ENCODE assay signal across 25 cellular contexts in genomic region chr19:16871870-16872269, GRCh38. TPM values are rescaled to one million over a fixed set of nuclear protein-coding genes. Genes with fewer than 3 reads are reported as not detected.
DNase-seq lines count a peak whose midpoint lies in the region; ATAC-seq, FAIRE-seq and TF ChIP-seq lines count a peak whose summit lies in the region.
"Had no signal": no experiment of that assay in that cellular context is flagged by ENCODE, and none has a peak within 500 bp of the region (broad histone marks: within the 10 kb centered on the region; RNA-seq: fewer than 3 reads in every experiment).

No MANE protein-coding gene starts in this region.

- H3K4me3 ChIP-seq in adrenal gland (no peak overlapping the region), esophagus squamous epithelium (no peak overlapping the region), right lobe of liver (no peak overlapping the region), spleen (no peak overlapping the region)
- H3K4me3 ChIP-seq: cardiac muscle cell, sigmoid colon had no signal

- DNase-seq in adrenal gland = peak in 2 of 7 donors; percentile 43 to 44
- no peak for DNase-seq in esophagus squamous epithelium (lab: John Stamatoyannopoulos, UW)
- no peak for DNase-seq in right lobe of liver
- no peak for DNase-seq in spleen
- DNase-seq in NK-92 (lab: John Stamatoyannopoulos, UW; ENCODE audit: unreplicated experiment) = no peak
- DNase-seq in cerebellar cortex (ENCODE audit: low spot score) = no peak
- DNase-seq in H54 (ENCODE audit: insufficient read length, low spot score) = no peak
- no peak for DNase-seq in NCI-H446 treated with DMSO at 0.1 percent for 48 hours (lab: John Stamatoyannopoulos, UW)
- DNase-seq: activated CD4-positive, alpha-beta T cell treated with anti-CD3 and anti-CD28 coated beads, Interleukin-2, amount 50 U/mL, for 1 hour; activated CD8-positive, alpha-beta memory T cell treated with anti-CD3 and anti-CD28 coated beads, Interleukin-2, amount 50 U/mL, for 48 hours; activated effector memory CD4-positive, alpha-beta T cell treated with Interleukin-2 at 50 U/mL for 16 hours; DMS153; GDM1; HCEC 1CT; hippocampal formation; islet precursor cell; NCI-H1092 treated with DMSO at 0.1 percent for 48 hours; NCI-H2029 treated with DMSO at 0.1 percent for 48 hours; NCI-H510A; occipital lobe; SHP77; sigmoid colon; stimulated activated CD4-positive, alpha-beta T cell treated with anti-CD3 and anti-CD28 coated beads, Interleukin-1b, Interleukin-23, amount 100 ng/mL, for 48 hours; stimulated activated naive CD4-positive, alpha-beta T cell treated with Interleukin-2 at 50 U/mL for 16 hours had no signal

- H3K27me3 ChIP-seq in adrenal gland = no peaks in the 10 kb centered on the region
- no peaks in the 10 kb centered on the region for H3K27me3 ChIP-seq in esophagus squamous epithelium
- no peaks in the 10 kb centered on the region for H3K27me3 ChIP-seq in right lobe of liver
- H3K27me3 ChIP-seq in spleen (replicated peaks in 1 of 7) = no peaks in the 10 kb centered on the region
- H3K27me3 ChIP-seq: cardiac muscle cell, sigmoid colon had no signal

- TF ChIP-seq CTCF in adrenal gland (IDR thresholded peaks at IDR 0.05) (no peak), esophagus squamous epithelium (IDR thresholded peaks at IDR 0.05) (no peak), right lobe of liver (IDR thresholded peaks at IDR 0.05) (no peak), spleen (IDR thresholded peaks at IDR 0.05 in 8 of 11, conservative IDR thresholded peaks at IDR 0.05 in 3 of 11) (no peak)

- H3K36me3 ChIP-seq in adrenal gland (replicated peaks in 1 of 2) (peaks cover 0 to 71% of the 10 kb centered on the region in 2 donors), esophagus squamous epithelium (peaks cover 32 to 83% (median 53%) of the 10 kb centered on the region in 3 donors), right lobe of liver (peaks cover 0 to 50% (median 10%) of the 10 kb centered on the region in 4 donors), spleen (peaks cover 5 to 84% (median 70%) of the 10 kb centered on the region in 6 donors)

- H3K9me3 ChIP-seq in adrenal gland (replicated peaks in 1 of 3) (no peaks in the 10 kb centered on the region), esophagus squamous epithelium (no peaks in the 10 kb centered on the region), right lobe of liver (no peaks in the 10 kb centered on the region), spleen (no peaks in the 10 kb centered on the region)
- H3K9me3 ChIP-seq: sigmoid colon had no signal

- TF ChIP-seq POLR2A in adrenal gland (IDR thresholded peaks at IDR 0.05) (no peak), esophagus squamous epithelium (IDR thresholded peaks at IDR 0.05) (no peak), right lobe of liver (IDR thresholded peaks at IDR 0.05) (no peak), spleen (IDR thresholded peaks at IDR 0.05) (no peak), H54 (IDR thresholded peaks at IDR 0.05; ENCODE audit: low read depth, low read length) (no peak)

- peak; percentile 26 to 62 (median 39) for ATAC-seq in right lobe of liver

- H3K27ac ChIP-seq in adrenal gland = peak overlapping the region in 3 of 5 donors; percentile 9 to 77 (median 51)
- peak overlapping the region in 3 of 4 donors; percentile 23 to 70 (median 55) for H3K27ac ChIP-seq in esophagus squamous epithelium
- no peak overlapping the region for H3K27ac ChIP-seq in right lobe of liver
- H3K27ac ChIP-seq in spleen = peak overlapping the region in 5 of 8 donors; percentile 13 to 44 (median 27)
- H3K27ac ChIP-seq: cardiac muscle cell had no signal

- WGBS in adrenal gland, 4 donors = 69 to 73% (median 71%) methylated on average over 7 of the region's 7 CpGs
- 66 to 68% methylated on average over 6 to 7 of the region's 7 CpGs for WGBS in esophagus squamous epithelium, 2 donors
- 66% methylated on average over 7 of the region's 7 CpGs for WGBS in right lobe of liver (ENCODE audit: insufficient coverage, low coverage, low lambda C conversion rate, missing lambda C conversion rate)
- 58 to 82% (median 68%) methylated on average over 7 of the region's 7 CpGs for WGBS in spleen, 5 donors

- H3K4me1 ChIP-seq in adrenal gland (replicated peaks in 1 of 2) (peaks cover 0 to 13% of the 10 kb centered on the region in 2 donors), esophagus squamous epithelium (peaks cover 0 to 12% (median 0%) of the 10 kb centered on the region in 3 donors), right lobe of liver (no peaks in the 10 kb centered on the region), spleen (peaks cover 0 to 20% (median 6%) of the 10 kb centered on the region in 6 donors)
- H3K4me1 ChIP-seq: sigmoid colon had no signal

- intact Hi-C loops in adrenal gland (cut with DNase I) = no loop called here
- intact Hi-C loops in esophagus squamous epithelium (cut with DNase I) = no loop called here
- intact Hi-C loops in right lobe of liver (cut with DNase I) = no loop called here
- intact Hi-C loops in spleen (cut with DNase I; ENCODE audit: low total_unique reads) = no loop called here

- no peak for FAIRE-seq in H54 (lab: Jason Lieb, UNC)

RNA-seq across cellular contexts. Expression of gene F2RL3, which starts 16.9 kb away (rescaled TPM):
- 1 to 10 TPM in 7 of 8 donors, under 1 TPM in 1; 0.83 to 3.8 (median 2.2) TPM for total RNA-seq in adrenal gland
- polyA plus RNA-seq in adrenal gland = 1 to 10 TPM in 2 of 3 donors, under 1 TPM in 1; 0.62 to 3.1 (median 3.0) TPM
- 1 to 10 TPM in 1 of 4 donors, under 1 TPM in 3; 0.27 to 1.1 (median 0.81) TPM for total RNA-seq in esophagus squamous epithelium
- under 1 TPM; 0.07 to 0.62 (median 0.28) TPM for total RNA-seq in right lobe of liver
- total RNA-seq in spleen = 1 to 10 TPM; 1.2 to 5.4 (median 2.3) TPM
- 1 to 10 TPM in 1 of 3 donors, under 1 TPM in 2; 0.48 to 1.3 (median 0.76) TPM for polyA plus RNA-seq in spleen

RNA-seq across cellular contexts. Expression of gene SIN3B, which starts 42.7 kb away (rescaled TPM):
- total RNA-seq in adrenal gland (10 to 100 TPM; 25.5 to 72.3 (median 35.9) TPM), esophagus squamous epithelium (10 to 100 TPM; 11.2 to 34.7 (median 28.5) TPM), right lobe of liver (10 to 100 TPM; 10.6 to 20.9 (median 13.6) TPM), spleen (100 to 1,000 TPM in 1 of 7 donors, 10 to 100 TPM in 6; 66.2 to 107 (median 84.2) TPM)
- polyA plus RNA-seq in adrenal gland (100 to 1,000 TPM in 1 of 3 donors, 10 to 100 TPM in 2; 30.1 to 133 (median 56.7) TPM), spleen (10 to 100 TPM; 14.6 to 50.9 (median 29.6) TPM)

Comparison
In these comparisons a context has a peak if more than half of its experiments do, and no peak if none do; other contexts are left out.
1. H3K27ac ChIP-seq: peak in adrenal gland (3 of 5), esophagus squamous epithelium (3 of 4) and spleen (5 of 8); none in right lobe of liver (0 of 3).